In the genomic region with DNA sequence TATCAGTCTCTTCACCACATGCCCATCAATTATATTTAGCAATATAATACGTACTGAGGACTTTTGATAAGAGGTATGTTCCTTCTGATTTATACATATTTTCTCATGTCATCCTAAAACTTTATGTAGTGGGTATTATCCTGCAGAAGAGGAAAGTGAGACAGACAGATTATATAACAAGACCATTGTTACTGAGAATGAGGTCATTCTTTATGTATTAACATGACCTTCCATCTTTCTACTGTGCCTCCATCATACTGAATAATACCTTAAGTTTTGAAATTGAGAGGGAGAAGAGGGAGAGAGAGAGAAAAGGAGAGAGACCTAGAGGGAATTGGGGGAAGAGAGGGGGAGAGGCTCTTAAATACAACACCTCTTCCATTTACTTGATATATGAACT, we compare ENCODE assay signal across 8 cellular contexts.
"Had no signal": no experiment of that assay in that cellular context is flagged by ENCODE, and none has a peak within 500 bp of the region (broad histone marks: within the 10 kb centered on the region; RNA-seq: fewer than 3 reads in every experiment).

No MANE protein-coding gene starts in this region.

- DNase-seq: GDM1, GF-D8 had no signal

- ATAC-seq: GM12878 had no signal

- H3K4me3 ChIP-seq: GM12878 had no signal

- FAIRE-seq: G401.6, GM12878, GM12891, GM12892, GM18507, GM19239 had no signal
